Comparison of ENCODE assay signal across 22 cellular contexts in genomic region chr1:188270497-188270896, GRCh38.
"Had no signal": no experiment of that assay in that cellular context is flagged by ENCODE, and none has a peak within 500 bp of the region (broad histone marks: within the 10 kb centered on the region; RNA-seq: fewer than 3 reads in every experiment).

No MANE protein-coding gene starts in this region.

- ATAC-seq: left cardiac atrium; left lung; naive thymus-derived CD4-positive, alpha-beta T cell; psoas muscle; right cardiac atrium; stimulated activated effector memory CD8-positive, alpha-beta T cell treated with anti-CD3 and anti-CD28 coated beads, Interleukin-12 subunit alpha, Interleukin-12 subunit beta, amount 100 ng/mL, for 72 hours; upper lobe of right lung had no signal

- H3K4me1 ChIP-seq: left lung, psoas muscle, sigmoid colon, transverse colon, upper lobe of right lung, uterus had no signal

- H3K9me3 ChIP-seq: psoas muscle, sigmoid colon, transverse colon, upper lobe of right lung, uterus had no signal

- FAIRE-seq: colon, frontal cortex, kidney had no signal

- DNase-seq: dorsolateral prefrontal cortex; effector CD4-positive, alpha-beta T cell; head of caudate nucleus; kidney; left cardiac atrium; left lung; mesenchymal stem cell; naive thymus-derived CD4-positive, alpha-beta T cell; nucleus accumbens; posterior cingulate gyrus; psoas muscle; right cardiac atrium; sigmoid colon; stimulated activated CD4-positive, alpha-beta T cell treated with anti-CD3 and anti-CD28 coated beads, Interleukin-2, amount 100 ng/mL, for 24 hours; stimulated activated CD4-positive, alpha-beta T cell treated with anti-CD3 and anti-CD28 coated beads, Interleukin-4, amount 100 ng/mL, for 24 hours; stimulated activated naive CD4-positive, alpha-beta T cell treated with Interleukin-2 at 50 U/mL for 16 hours; transverse colon; upper lobe of right lung; uterus had no signal

- H3K36me3 ChIP-seq: left lung, sigmoid colon, transverse colon, upper lobe of right lung, uterus had no signal

- H3K27ac ChIP-seq: dorsolateral prefrontal cortex, left lung, psoas muscle, sigmoid colon, transverse colon, upper lobe of right lung, uterus had no signal

- H3K4me3 ChIP-seq: dorsolateral prefrontal cortex, left lung, psoas muscle, sigmoid colon, transverse colon, upper lobe of right lung, uterus had no signal

- H3K27me3 ChIP-seq: left lung, sigmoid colon, transverse colon, upper lobe of right lung, uterus had no signal
